10 cellular contexts compared by ENCODE assay signal in the genomic region with DNA sequence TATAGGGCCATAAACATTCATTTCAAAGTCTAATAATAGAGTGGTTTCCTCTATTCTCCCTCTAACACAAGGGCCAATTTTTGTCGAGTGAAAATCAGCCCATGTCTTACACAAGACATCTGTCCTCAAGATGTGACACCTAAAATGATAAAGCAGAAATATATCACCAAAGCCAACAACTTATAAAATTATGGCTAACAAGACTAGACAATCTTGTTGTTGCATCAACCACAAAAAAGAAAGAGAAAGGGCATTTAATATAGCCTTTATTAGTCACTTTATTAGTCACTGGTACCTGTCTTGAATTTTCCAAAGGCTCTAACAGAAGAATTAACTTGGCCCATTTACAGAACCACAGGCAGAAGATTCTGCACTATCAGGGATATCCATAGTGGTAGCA.
DNase-seq lines count a peak whose midpoint lies in the region; ATAC-seq, FAIRE-seq and TF ChIP-seq lines count a peak whose summit lies in the region.
"Had no signal": no experiment of that assay in that cellular context is flagged by ENCODE, and none has a peak within 500 bp of the region (broad histone marks: within the 10 kb centered on the region; RNA-seq: fewer than 3 reads in every experiment).

No MANE protein-coding gene starts in this region.

- H3K4me1 ChIP-seq in right lobe of liver (no peaks in the 10 kb centered on the region), HepG2 (ENCODE audit: insufficient read depth, low read length) (no peaks in the 10 kb centered on the region)

- TF ChIP-seq POLR2A in right lobe of liver (IDR thresholded peaks at IDR 0.05) (no peak), HepG2 (IDR thresholded peaks at IDR 0.05; ENCODE audit: insufficient read depth in 1 of 2, low read depth in 2 of 2, low read length in 2 of 2) (no peak)

- TF ChIP-seq CTCF in right lobe of liver (IDR thresholded peaks at IDR 0.05) (no peak), HepG2 (CRISPR knock-in tag; IDR thresholded peaks at IDR 0.05) (no peak)

- POLR2A ChIA-PET in HepG2 (lab: Yijun Ruan, JAX) = no interaction called here

- no peak for FAIRE-seq in HepG2 (lab: Jason Lieb, UNC)
- FAIRE-seq: RCC 7860 had no signal

- no peak overlapping the region for H3K4me2 ChIP-seq in HepG2 (ENCODE audit: low read depth, low read length)

- DNase-seq in right lobe of liver = no peak
- no peak for DNase-seq in HepG2 (ENCODE audit: low spot score)
- DNase-seq in HPDE6-E6E7 (ENCODE audit: extremely low spot score) = peak; percentile 38
- DNase-seq in epithelial cell of prostate (ENCODE audit: low read depth, low spot score) = no peak
- DNase-seq in NCI-H2107 treated with DMSO at 0.1 percent for 48 hours (lab: John Stamatoyannopoulos, UW; ENCODE audit: unreplicated experiment) = no peak
- DNase-seq in retina = no peak
- no peak for DNase-seq in NK-92 (lab: John Stamatoyannopoulos, UW; ENCODE audit: unreplicated experiment)
- DNase-seq: substantia nigra had no signal

- 26% methylated on average over 1 of the region's 1 CpG for WGBS in right lobe of liver (ENCODE audit: insufficient coverage, low coverage, low lambda C conversion rate, missing lambda C conversion rate)
- 0% methylated on average over 1 of the region's 1 CpG for WGBS in HepG2 (ENCODE audit: low lambda C conversion rate)

- H4K20me1 ChIP-seq in HepG2 (ENCODE audit: insufficient read depth, low read length) = no peaks in the 10 kb centered on the region

- H3K4me3 ChIP-seq in right lobe of liver = no peak overlapping the region
- H3K4me3 ChIP-seq in HepG2 (replicated peaks in 1 of 3; ENCODE audit: insufficient read depth in 1 of 3, low read depth in 2 of 3, low read length in 3 of 3) = no peak overlapping the region

- in situ Hi-C loops in HepG2 (cut with HindIII; ENCODE audit: extremely low pct_ligation_motif_present, low pct_unique_long_range_greater_than_20kb) = no loop called here

- no peak overlapping the region for H3K9ac ChIP-seq in HepG2 (ENCODE audit: insufficient read depth, low read depth, low read length)

- no peak overlapping the region for H2AFZ ChIP-seq in HepG2 (ENCODE audit: low read length)

- H3K79me2 ChIP-seq in HepG2 (ENCODE audit: insufficient read depth, low read length) = no peaks in the 10 kb centered on the region

- TF ChIP-seq EP300 in HepG2 (IDR thresholded peaks at IDR 0.05; ENCODE audit: low read depth in 2 of 2, low read length in 2 of 2) = no peak
- no peak for TF ChIP-seq EP300 in HepG2 (CRISPR knock-in tag; IDR thresholded peaks at IDR 0.05; ENCODE audit: borderline replicate concordance)

- no TSS peak for BruUV-seq in HepG2 (replicated peaks; lab: Mats Ljungman, UMichigan)

- peak overlapping the region in 2 of 3 donors; percentile 22 to 64 for H3K27ac ChIP-seq in right lobe of liver
- no peak overlapping the region for H3K27ac ChIP-seq in HepG2 (ENCODE audit: extremely low read length, insufficient read depth, low read length)
- peak overlapping the region; percentile 34 for H3K27ac ChIP-seq in epithelial cell of prostate

- H3K27me3 ChIP-seq in right lobe of liver = no peaks in the 10 kb centered on the region
- H3K27me3 ChIP-seq in HepG2 (ENCODE audit: control insufficient read depth in 1 of 2, insufficient read depth in 2 of 2, low read length in 2 of 2) = peaks cover 2 to 4% of the 10 kb centered on the region in 2 experiments; a peak in 1 of 5 replicates

- intact Hi-C loops in right lobe of liver (cut with DNase I) (no loop called here), HepG2 (cut with micrococcal nuclease; ENCODE audit: unreplicated experiment) (no loop called here)

- H3K36me3 ChIP-seq in right lobe of liver (no peaks in the 10 kb centered on the region), HepG2 (replicated peaks in 1 of 2; ENCODE audit: control insufficient read depth in 1 of 2, insufficient read depth in 2 of 2, low read length in 2 of 2) (no peaks in the 10 kb centered on the region)

- no peak for TF ChIP-seq RAD21 in HepG2 (CRISPR knock-in tag; IDR thresholded peaks at IDR 0.05)

- no peaks in the 10 kb centered on the region for H3K9me3 ChIP-seq in right lobe of liver
- peaks cover 10% of the 10 kb centered on the region; the same call in 1 of the 2 replicates for H3K9me3 ChIP-seq in HepG2 (ENCODE audit: low read length)

- CTCF ChIA-PET in HepG2 (lab: Yijun Ruan, JAX; ENCODE audit: low intra/inter-chr PET ratio, low total read pairs) = no interaction called here

- ATAC-seq in right lobe of liver (no peak), HepG2 (no peak), HG03460 (IDR thresholded peaks at IDR 0.05; ENCODE audit: unreplicated experiment) (no peak)

TF ChIP-seq in HepG2, 621 proteins besides CTCF, POLR2A, EP300 and RAD21:
- TF ChIP-seq, protein P1, sequence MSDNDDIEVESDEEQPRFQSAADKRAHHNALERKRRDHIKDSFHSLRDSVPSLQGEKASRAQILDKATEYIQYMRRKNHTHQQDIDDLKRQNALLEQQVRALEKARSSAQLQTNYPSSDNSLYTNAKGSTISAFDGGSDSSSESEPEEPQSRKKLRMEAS (IDR thresholded peaks at IDR 0.05) = no peak
- TF ChIP-seq, protein P2, sequence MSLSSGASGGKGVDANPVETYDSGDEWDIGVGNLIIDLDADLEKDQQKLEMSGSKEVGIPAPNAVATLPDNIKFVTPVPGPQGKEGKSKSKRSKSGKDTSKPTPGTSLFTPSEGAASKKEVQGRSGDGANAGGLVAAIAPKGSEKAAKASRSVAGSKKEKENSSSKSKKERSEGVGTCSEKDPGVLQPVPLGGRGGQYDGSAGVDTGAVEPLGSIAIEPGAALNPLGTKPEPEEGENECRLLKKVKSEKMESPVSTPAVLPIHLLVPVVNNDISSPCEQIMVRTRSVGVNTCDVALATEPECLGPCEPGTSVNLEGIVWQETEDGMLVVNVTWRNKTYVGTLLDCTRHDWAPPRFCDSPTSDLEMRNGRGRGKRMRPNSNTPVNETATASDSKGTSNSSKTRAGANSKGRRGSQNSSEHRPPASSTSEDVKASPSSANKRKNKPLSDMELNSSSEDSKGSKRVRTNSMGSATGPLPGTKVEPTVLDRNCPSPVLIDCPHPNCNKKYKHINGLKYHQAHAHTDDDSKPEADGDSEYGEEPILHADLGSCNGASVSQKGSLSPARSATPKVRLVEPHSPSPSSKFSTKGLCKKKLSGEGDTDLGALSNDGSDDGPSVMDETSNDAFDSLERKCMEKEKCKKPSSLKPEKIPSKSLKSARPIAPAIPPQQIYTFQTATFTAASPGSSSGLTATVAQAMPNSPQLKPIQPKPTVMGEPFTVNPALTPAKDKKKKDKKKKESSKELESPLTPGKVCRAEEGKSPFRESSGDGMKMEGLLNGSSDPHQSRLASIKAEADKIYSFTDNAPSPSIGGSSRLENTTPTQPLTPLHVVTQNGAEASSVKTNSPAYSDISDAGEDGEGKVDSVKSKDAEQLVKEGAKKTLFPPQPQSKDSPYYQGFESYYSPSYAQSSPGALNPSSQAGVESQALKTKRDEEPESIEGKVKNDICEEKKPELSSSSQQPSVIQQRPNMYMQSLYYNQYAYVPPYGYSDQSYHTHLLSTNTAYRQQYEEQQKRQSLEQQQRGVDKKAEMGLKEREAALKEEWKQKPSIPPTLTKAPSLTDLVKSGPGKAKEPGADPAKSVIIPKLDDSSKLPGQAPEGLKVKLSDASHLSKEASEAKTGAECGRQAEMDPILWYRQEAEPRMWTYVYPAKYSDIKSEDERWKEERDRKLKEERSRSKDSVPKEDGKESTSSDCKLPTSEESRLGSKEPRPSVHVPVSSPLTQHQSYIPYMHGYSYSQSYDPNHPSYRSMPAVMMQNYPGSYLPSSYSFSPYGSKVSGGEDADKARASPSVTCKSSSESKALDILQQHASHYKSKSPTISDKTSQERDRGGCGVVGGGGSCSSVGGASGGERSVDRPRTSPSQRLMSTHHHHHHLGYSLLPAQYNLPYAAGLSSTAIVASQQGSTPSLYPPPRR (CRISPR knock-in tag; IDR thresholded peaks at IDR 0.05; ENCODE audit: borderline replicate concordance) = no peak
- TF ChIP-seq HCFC1 (IDR thresholded peaks at IDR 0.05; ENCODE audit: low read depth, low read length) (no peak), ZKSCAN8 (CRISPR knock-in tag; IDR thresholded peaks at IDR 0.05; ENCODE audit: borderline replicate concordance) (no peak), ZNF446 (CRISPR knock-in tag; IDR thresholded peaks at IDR 0.05) (no peak), NCOR1 (IDR thresholded peaks at IDR 0.05; ENCODE audit: borderline replicate concordance, low read length) (no peak), TP53 (CRISPR knock-in tag; conservative IDR thresholded peaks at IDR 0.05) (no peak), ERF (CRISPR knock-in tag; IDR thresholded peaks at IDR 0.05) (no peak)
- TF ChIP-seq, protein P3, sequence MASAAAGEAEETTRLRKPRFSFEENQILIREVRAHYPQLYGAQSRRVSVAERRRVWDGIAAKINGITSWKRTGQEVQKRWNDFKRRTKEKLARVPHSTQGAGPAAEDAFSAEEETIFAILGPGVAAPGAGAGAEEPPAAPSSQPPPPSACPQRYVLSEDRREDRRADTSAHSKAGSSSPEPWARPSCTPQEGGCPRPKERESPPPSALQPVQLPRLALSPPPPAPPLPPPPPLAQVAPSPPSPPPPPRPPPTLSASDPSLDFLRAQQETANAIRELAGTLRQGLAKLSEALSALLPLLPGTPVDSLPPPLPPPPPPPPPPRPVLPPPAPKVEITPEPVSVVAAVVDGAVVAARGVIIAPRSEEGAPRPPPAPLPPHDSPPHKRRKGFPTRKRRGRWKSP (CRISPR knock-in tag; IDR thresholded peaks at IDR 0.05) = no peak
TF ChIP-seq in HepG2: peak in this region for 0.
